In genomic region chr7:33286521-33286920, GRCh38 we compare ENCODE assay signal across 31 cellular contexts.
"Had no signal": no experiment of that assay in that cellular context is flagged by ENCODE, and none has a peak within 500 bp of the region (broad histone marks: within the 10 kb centered on the region; RNA-seq: fewer than 3 reads in every experiment).

No MANE protein-coding gene starts in this region.

- H3K4me3 ChIP-seq: ovary, psoas muscle, suprapubic skin, testis, tibial artery, transverse colon, upper lobe of right lung, uterus had no signal

- H3K4me3 Mint-ChIP-seq: naive thymus-derived CD4-positive, alpha-beta T cell; natural killer cell; nephron progenitor cell; neural crest cell; stimulated activated memory B cell treated with anti-CD40 and anti-IgM and Interleukin-4, amounts not matched to agents 10 μg/mL and 1 μg/mL and 100 μg/mL, for 72 hours; stimulated activated naive CD8-positive, alpha-beta T cell treated with anti-CD3 and anti-CD28 coated beads, Interleukin-15, amount 100 ng/mL, for 72 hours; type B pancreatic cell had no signal

- DNase-seq: naive thymus-derived CD4-positive, alpha-beta T cell; natural killer cell; nephron progenitor cell; nucleus accumbens; ovary; posterior cingulate gyrus; psoas muscle; right cardiac atrium; small intestine; stimulated activated CD4-positive, alpha-beta T cell treated with anti-CD3 and anti-CD28 coated beads, Interleukin-15, amount 100 ng/mL, for 24 hours; stimulated activated CD4-positive, alpha-beta T cell treated with anti-CD3 and anti-CD28 coated beads, Interleukin-2, amount 100 ng/mL, for 24 hours; stimulated activated CD4-positive, alpha-beta T cell treated with anti-CD3 and anti-CD28 coated beads, Interleukin-4, amount 100 ng/mL, for 1 hour; stimulated activated CD4-positive, alpha-beta T cell treated with anti-CD3 and anti-CD28 coated beads, Interleukin-4, amount 100 ng/mL, for 4 hours; stimulated activated CD8-positive, alpha-beta memory T cell treated with anti-CD3 and anti-CD28 coated beads, Interleukin-4, amount 100 ng/mL, for 48 hours; stimulated activated naive CD4-positive, alpha-beta T cell; stimulated activated naive CD8-positive, alpha-beta T cell treated with anti-CD3 and anti-CD28 coated beads, Interleukin-15, amount 100 ng/mL, for 72 hours; stimulated activated naive CD8-positive, alpha-beta T cell treated with anti-CD3 and anti-CD28 coated beads, Interleukin-15, Interleukin-2, amounts not matched to agents 100 U/mL and 50 U/mL, for 24 hours; substantia nigra; testis; tibial artery; transverse colon; upper lobe of right lung; uterus had no signal

- H3K4me1 ChIP-seq: parathyroid adenoma, psoas muscle, suprapubic skin, testis, transverse colon, upper lobe of right lung, uterus had no signal

- H3K27ac ChIP-seq: neutrophil, ovary, parathyroid adenoma, psoas muscle, suprapubic skin, testis, tibial artery, transverse colon, upper lobe of right lung, uterus had no signal

- H3K9me3 ChIP-seq: neutrophil, ovary, suprapubic skin, testis, upper lobe of right lung had no signal

- H3K27me3 ChIP-seq: neutrophil, ovary, suprapubic skin, testis, tibial artery, transverse colon, upper lobe of right lung, uterus had no signal

- H3K4me1 Mint-ChIP-seq: naive thymus-derived CD4-positive, alpha-beta T cell; natural killer cell; nephron progenitor cell; neural crest cell; stimulated activated memory B cell treated with anti-CD40 and anti-IgM and Interleukin-4, amounts not matched to agents 10 μg/mL and 1 μg/mL and 100 μg/mL, for 72 hours; stimulated activated naive CD8-positive, alpha-beta T cell treated with anti-CD3 and anti-CD28 coated beads, Interleukin-15, amount 100 ng/mL, for 72 hours had no signal

- FAIRE-seq: small intestine had no signal

- H3K36me3 ChIP-seq: neutrophil, ovary, suprapubic skin, transverse colon, upper lobe of right lung, uterus had no signal

- H3K27ac Mint-ChIP-seq: naive thymus-derived CD4-positive, alpha-beta T cell; natural killer cell; nephron progenitor cell; progenitor cell of endocrine pancreas; stimulated activated memory B cell treated with anti-CD40 and anti-IgM and Interleukin-4, amounts not matched to agents 10 μg/mL and 1 μg/mL and 100 μg/mL, for 72 hours; stimulated activated naive CD8-positive, alpha-beta T cell treated with anti-CD3 and anti-CD28 coated beads, Interleukin-15, amount 100 ng/mL, for 72 hours; type B pancreatic cell had no signal

- H3K27me3 Mint-ChIP-seq: naive thymus-derived CD4-positive, alpha-beta T cell; progenitor cell of endocrine pancreas; stimulated activated memory B cell treated with anti-CD40 and anti-IgM and Interleukin-4, amounts not matched to agents 10 μg/mL and 1 μg/mL and 100 μg/mL, for 72 hours; stimulated activated naive CD8-positive, alpha-beta T cell treated with anti-CD3 and anti-CD28 coated beads, Interleukin-15, amount 100 ng/mL, for 72 hours; type B pancreatic cell had no signal

- ATAC-seq: naive thymus-derived CD4-positive, alpha-beta T cell; natural killer cell; psoas muscle; right cardiac atrium; sciatic nerve; stimulated activated memory B cell treated with anti-CD40 and anti-IgM and Interleukin-4, amounts not matched to agents 10 μg/mL and 1 μg/mL and 100 μg/mL, for 72 hours; stimulated activated naive CD8-positive, alpha-beta T cell treated with anti-CD3 and anti-CD28 coated beads, Interleukin-15, amount 100 ng/mL, for 72 hours; stimulated activated naive CD8-positive, alpha-beta T cell treated with anti-CD3 and anti-CD28 coated beads, Interleukin-15, Interleukin-2, amounts not matched to agents 100 U/mL and 50 U/mL, for 24 hours; upper lobe of right lung had no signal
